Comparison of ENCODE assay signal across 11 cellular contexts in genomic region chr5:148809781-148810524, GRCh38. TPM values are rescaled to one million over a fixed set of nuclear protein-coding genes. Genes with fewer than 3 reads are reported as not detected.
DNase-seq lines count a peak whose midpoint lies in the region; ATAC-seq and TF ChIP-seq lines count a peak whose summit lies in the region.
"Had no signal": no experiment of that assay in that cellular context is flagged by ENCODE, and none has a peak within 500 bp of the region (broad histone marks: within the 10 kb centered on the region; RNA-seq: fewer than 3 reads in every experiment).

No MANE protein-coding gene starts in this region.

- CTCF ChIA-PET in CD8-positive, alpha-beta memory T cell (lab: Charles Lee) = interaction anchor here (1.1 to 4.0 kb wide), 3 partner anchors 11 to 77 kb away, joined by 3 to 21 read pairs (median 4); partner anchors contain the start of gene ADRB2
- CTCF ChIA-PET in naive thymus-derived CD4-positive, alpha-beta T cell (lab: Charles Lee) = no interaction called here

- H3K4me3 Mint-ChIP-seq in CD8-positive, alpha-beta memory T cell = peak overlapping the region; percentile 88 to 96 (median 94)
- peak overlapping the region; percentile 88 for H3K4me3 Mint-ChIP-seq in activated naive CD8-positive, alpha-beta T cell treated with anti-CD3 and anti-CD28 coated beads, Interleukin-2, amount 10 ng/mL, durations not matched to agents 7 days and 5 days
- peak overlapping the region; percentile 87 to 96 (median 92) for H3K4me3 Mint-ChIP-seq in naive thymus-derived CD4-positive, alpha-beta T cell

- peak overlapping the region; percentile 92 for H3K4me2 ChIP-seq in KMS-11

- H3K4me1 ChIP-seq in CD8-positive, alpha-beta memory T cell (ENCODE audit: insufficient read depth, low read length) = peaks cover 15% of the 10 kb centered on the region
- H3K4me1 ChIP-seq in KMS-11 (ENCODE audit: low read depth, poor library complexity, severe bottlenecking) = peaks cover 44% of the 10 kb centered on the region
- H3K4me1 ChIP-seq in naive thymus-derived CD4-positive, alpha-beta T cell (ENCODE audit: control insufficient read depth in 2 of 2, insufficient read depth in 2 of 2, low read length in 2 of 2) = peaks cover 13 to 15% of the 10 kb centered on the region in 2 donors

- intact Hi-C loops in naive thymus-derived CD4-positive, alpha-beta T cell (cut with micrococcal nuclease) = loop anchor here (1.0 to 5.0 kb wide), 6 partner anchors 10 to 921 kb away; partner anchors contain the start of genes ADRB2 (in 2 of the 2), CSNK1A1 (in 1 of the 2), FBXO38 (in 1 of the 2) and PPARGC1B (in 1 of the 2)

- H3K4me3 ChIP-seq in CD8-positive, alpha-beta memory T cell (ENCODE audit: low read length) = peak overlapping the region; percentile 75
- H3K4me3 ChIP-seq in KMS-11 (IDR thresholded peaks at IDR 0.05; ENCODE audit: insufficient read depth, low read depth, low read length) = no peak overlapping the region
- peak overlapping the region; percentile 61 for H3K4me3 ChIP-seq in naive thymus-derived CD4-positive, alpha-beta T cell (ENCODE audit: low read length)

- H3K9ac ChIP-seq in KMS-11 = peak overlapping the region; percentile 72

- no peaks in the 10 kb centered on the region for H3K9me3 Mint-ChIP-seq in CD8-positive, alpha-beta memory T cell
- H3K9me3 Mint-ChIP-seq in activated naive CD8-positive, alpha-beta T cell treated with anti-CD3 and anti-CD28 coated beads, Interleukin-2, amount 10 ng/mL, durations not matched to agents 7 days and 5 days = no peaks in the 10 kb centered on the region
- H3K9me3 Mint-ChIP-seq in naive thymus-derived CD4-positive, alpha-beta T cell = peaks cover 0 to 1% (median 0%) of the 10 kb centered on the region in 11 donors

- H3K27ac ChIP-seq in CD8-positive, alpha-beta memory T cell (ENCODE audit: low read depth, low read length) = peak overlapping the region; percentile 55
- peak overlapping the region; percentile 64 for H3K27ac ChIP-seq in KMS-11
- peak overlapping the region; percentile 59 for H3K27ac ChIP-seq in naive thymus-derived CD4-positive, alpha-beta T cell (ENCODE audit: low read depth, low read length)

- no peaks in the 10 kb centered on the region for H3K79me2 ChIP-seq in KMS-11 (ENCODE audit: insufficient read depth, low read depth)

- peaks cover 32 to 42% (median 39%) of the 10 kb centered on the region in 3 donors for H3K4me1 Mint-ChIP-seq in CD8-positive, alpha-beta memory T cell
- peaks cover 27% of the 10 kb centered on the region for H3K4me1 Mint-ChIP-seq in activated naive CD8-positive, alpha-beta T cell treated with anti-CD3 and anti-CD28 coated beads, Interleukin-2, amount 10 ng/mL, durations not matched to agents 7 days and 5 days
- H3K4me1 Mint-ChIP-seq in naive thymus-derived CD4-positive, alpha-beta T cell = peaks cover 32 to 47% (median 38%) of the 10 kb centered on the region in 7 donors

- no peaks in the 10 kb centered on the region for H3K27me3 ChIP-seq in CD8-positive, alpha-beta memory T cell (ENCODE audit: insufficient read depth, low read length, poor library complexity, severe bottlenecking)
- H3K27me3 ChIP-seq in KMS-11 (ENCODE audit: insufficient read depth, low read depth) = no peaks in the 10 kb centered on the region
- H3K27me3 ChIP-seq in naive thymus-derived CD4-positive, alpha-beta T cell (ENCODE audit: control insufficient read depth in 2 of 2, insufficient read depth in 2 of 2, low read length in 2 of 2) = no peaks in the 10 kb centered on the region

- ATAC-seq in activated naive CD8-positive, alpha-beta T cell treated with anti-CD3 and anti-CD28 coated beads, Interleukin-2, amount 10 ng/mL, durations not matched to agents 7 days and 5 days (ENCODE audit: low read depth) = no peak
- no peak for ATAC-seq in naive thymus-derived CD4-positive, alpha-beta T cell
- ATAC-seq in GM21447 (IDR thresholded peaks at IDR 0.05; ENCODE audit: unreplicated experiment) (no peak), GM18498 (IDR thresholded peaks at IDR 0.05; ENCODE audit: unreplicated experiment) (no peak), HG03139 (IDR thresholded peaks at IDR 0.05; ENCODE audit: unreplicated experiment) (no peak)

- no peak for DNase-seq in CD8-positive, alpha-beta memory T cell
- no peak for DNase-seq in activated naive CD8-positive, alpha-beta T cell treated with anti-CD3 and anti-CD28 coated beads, Interleukin-2, amount 10 ng/mL, durations not matched to agents 7 days and 5 days
- DNase-seq in naive thymus-derived CD4-positive, alpha-beta T cell = no peak
- DNase-seq in Kasumi-1 (lab: John Stamatoyannopoulos, UW) = no peak
- DNase-seq: DND-41, glutamatergic neuron, NCI-H1694 treated with DMSO at 0.1 percent for 48 hours had no signal

- no peaks in the 10 kb centered on the region for H4K20me1 ChIP-seq in KMS-11 (ENCODE audit: insufficient read depth)

- H2AFZ ChIP-seq in KMS-11 (ENCODE audit: low read depth) = peak overlapping the region; percentile 85

- H3K27ac Mint-ChIP-seq in CD8-positive, alpha-beta memory T cell = peak overlapping the region; percentile 74 to 98 (median 94)
- peak overlapping the region; percentile 94 for H3K27ac Mint-ChIP-seq in activated naive CD8-positive, alpha-beta T cell treated with anti-CD3 and anti-CD28 coated beads, Interleukin-2, amount 10 ng/mL, durations not matched to agents 7 days and 5 days
- H3K27ac Mint-ChIP-seq in naive thymus-derived CD4-positive, alpha-beta T cell = peak overlapping the region; percentile 90 to 97 (median 94)

- H3K36me3 ChIP-seq in CD8-positive, alpha-beta memory T cell (ENCODE audit: insufficient read depth, low read length) = no peaks in the 10 kb centered on the region
- no peaks in the 10 kb centered on the region for H3K36me3 ChIP-seq in KMS-11 (ENCODE audit: insufficient read depth)
- H3K36me3 ChIP-seq in naive thymus-derived CD4-positive, alpha-beta T cell (ENCODE audit: control insufficient read depth in 2 of 3, insufficient read depth in 3 of 3, low read length in 3 of 3) = no peaks in the 10 kb centered on the region

- no peaks in the 10 kb centered on the region for H3K9me3 ChIP-seq in CD8-positive, alpha-beta memory T cell (ENCODE audit: low read length)
- no peaks in the 10 kb centered on the region for H3K9me3 ChIP-seq in naive thymus-derived CD4-positive, alpha-beta T cell (ENCODE audit: control insufficient read depth in 2 of 3, low read length in 3 of 3)

- no peaks in the 10 kb centered on the region for H3K27me3 Mint-ChIP-seq in CD8-positive, alpha-beta memory T cell
- no peaks in the 10 kb centered on the region for H3K27me3 Mint-ChIP-seq in activated naive CD8-positive, alpha-beta T cell treated with anti-CD3 and anti-CD28 coated beads, Interleukin-2, amount 10 ng/mL, durations not matched to agents 7 days and 5 days
- H3K27me3 Mint-ChIP-seq in naive thymus-derived CD4-positive, alpha-beta T cell = peaks cover 0 to 2% (median 0%) of the 10 kb centered on the region in 5 donors

- TF ChIP-seq CTCF in KMS-11 (conservative IDR thresholded peaks at IDR 0.05; ENCODE audit: low read depth, low read length) = no peak

- POLR2A ChIA-PET in CD8-positive, alpha-beta memory T cell (lab: Charles Lee) = interaction anchor here (2.1 kb wide), 1 partner anchor 16 kb away, joined by 7 read pairs; the partner anchor contains the start of gene ADRB2
- POLR2A ChIA-PET in activated naive CD8-positive, alpha-beta T cell treated with anti-CD3 and anti-CD28 coated beads, Interleukin-2, amount 10 ng/mL, durations not matched to agents 7 days and 5 days (lab: Charles Lee) = no interaction called here
- POLR2A ChIA-PET in naive thymus-derived CD4-positive, alpha-beta T cell (lab: Charles Lee) = interaction anchor here (1.7 kb wide), 1 partner anchor 16 kb away, joined by 4 read pairs; the partner anchor contains the start of gene ADRB2

- H3K36me3 Mint-ChIP-seq in CD8-positive, alpha-beta memory T cell = peaks cover 0 to 5% (median 0%) of the 10 kb centered on the region in 3 donors
- peaks cover 2% of the 10 kb centered on the region for H3K36me3 Mint-ChIP-seq in activated naive CD8-positive, alpha-beta T cell treated with anti-CD3 and anti-CD28 coated beads, Interleukin-2, amount 10 ng/mL, durations not matched to agents 7 days and 5 days
- peaks cover 0 to 3% (median 0%) of the 10 kb centered on the region in 5 donors for H3K36me3 Mint-ChIP-seq in naive thymus-derived CD4-positive, alpha-beta T cell

RNA-seq across cellular contexts. Expression of gene ADRB2, which starts 16.5 kb away (rescaled TPM):
- total RNA-seq in CD8-positive, alpha-beta memory T cell = 1 to 10 TPM; 1.6 to 2.1 TPM
- polyA plus RNA-seq in CD8-positive, alpha-beta memory T cell = 25.7 TPM
- total RNA-seq in activated naive CD8-positive, alpha-beta T cell treated with anti-CD3 and anti-CD28 coated beads, Interleukin-2, amount 10 ng/mL, durations not matched to agents 7 days and 5 days = 1 to 10 TPM; 5.3 to 6.3 TPM
- total RNA-seq in naive thymus-derived CD4-positive, alpha-beta T cell = 10 to 100 TPM in 1 of 5 experiments, 1 to 10 TPM in 3, under 1 TPM in 1; 0.36 to 14.4 (median 1.3) TPM
- polyA plus RNA-seq in naive thymus-derived CD4-positive, alpha-beta T cell = under 1 TPM; 0.21 to 0.25 TPM
